7 cellular contexts compared by ENCODE assay signal in genomic region chr1:171805395-171806115, GRCh38. TPM values are rescaled to one million over a fixed set of nuclear protein-coding genes. Genes with fewer than 3 reads are reported as not detected.
DNase-seq lines count a peak whose midpoint lies in the region; ATAC-seq, FAIRE-seq and TF ChIP-seq lines count a peak whose summit lies in the region.

No MANE protein-coding gene starts in this region.

- H3K27ac ChIP-seq in small intestine (ENCODE audit: low read depth in 1 of 2, low read length in 1 of 2): no peak overlapping the region
- H3K27ac ChIP-seq in kidney (ENCODE audit: low read depth in 2 of 2, low read length in 2 of 2): no peak overlapping the region

- in situ Hi-C loops in GM13977 (cut with MboI; ENCODE audit: low pct_unique_long_range_greater_than_20kb, low sequenced_read_pairs, unreplicated experiment): loop anchor here (25.0 kb wide), 1 partner anchor 607 kb away; the partner anchor contains the start of gene C1orf105

- H3K4me3 ChIP-seq in small intestine (ENCODE audit: low read depth in 1 of 2, low read length in 2 of 2): no peak overlapping the region
- peak overlapping the region in 1 of 2 donors; percentile 20 for H3K4me3 ChIP-seq in kidney (ENCODE audit: low read length in 2 of 2)

- FAIRE-seq in small intestine (lab: Jason Lieb, UNC) (no peak), kidney (lab: Jason Lieb, UNC) (no peak)

- H3K9ac ChIP-seq in kidney (ENCODE audit: low read length in 2 of 2): peak overlapping the region in 1 of 2 donors; percentile 31

- no peaks in the 10 kb centered on the region for H3K36me3 ChIP-seq in small intestine (ENCODE audit: control insufficient read depth in 2 of 2, insufficient read depth in 2 of 2, low read length in 2 of 2)
- no peaks in the 10 kb centered on the region for H3K36me3 ChIP-seq in kidney (ENCODE audit: control insufficient read depth in 1 of 2, insufficient read depth in 2 of 2, low read length in 2 of 2)

- H3K27me3 ChIP-seq in small intestine (ENCODE audit: control insufficient read depth in 2 of 2, insufficient read depth in 2 of 2, low read length in 2 of 2): no peaks in the 10 kb centered on the region

- ATAC-seq in GM18907 (IDR thresholded peaks at IDR 0.05; ENCODE audit: unreplicated experiment) (peak; percentile 93), HG02678 (IDR thresholded peaks at IDR 0.05; ENCODE audit: unreplicated experiment) (peak; percentile 87)

- 62 to 69% (median 64%) methylated on average over 9 of the region's 9 CpGs for WGBS in small intestine, 3 donors

- TF ChIP-seq CTCF in kidney (IDR thresholded peaks at IDR 0.05; ENCODE audit: borderline replicate concordance, extremely low read depth, insufficient read depth) (no peak), GM13977 (IDR thresholded peaks at IDR 0.05; ENCODE audit: extremely low read depth, insufficient read depth, missing control alignments) (no peak)

- H3K4me1 ChIP-seq in small intestine (ENCODE audit: control insufficient read depth in 2 of 2, insufficient read depth in 1 of 2, low read depth in 1 of 2, low read length in 1 of 2) (no peaks in the 10 kb centered on the region), kidney (ENCODE audit: control insufficient read depth in 1 of 2, insufficient read depth in 1 of 2, low read depth in 1 of 2, low read length in 2 of 2) (peaks cover 0 to 5% of the 10 kb centered on the region in 2 donors)

- intact Hi-C loops in kidney (cut with DNase I): no loop called here

- DNase-seq in RPMI7951 (ENCODE audit: low read depth): peak; percentile 49
- peak; percentile 43 for DNase-seq in small intestine
- no peak for DNase-seq in kidney
- DNase-seq in NCI-H1417 (lab: John Stamatoyannopoulos, UW): no peak
- DNase-seq in GM13977 (ENCODE audit: low spot score): no peak

- H3K9me3 ChIP-seq in small intestine (ENCODE audit: control insufficient read depth, low read depth) (no peaks in the 10 kb centered on the region), kidney (ENCODE audit: control insufficient read depth in 1 of 2, low read length in 2 of 2) (no peaks in the 10 kb centered on the region)

RNA-seq across cellular contexts. Expression of gene METTL13, which starts 24.1 kb away (rescaled TPM):
- total RNA-seq in RPMI7951 (2014; rRNA removed; shearing (Covaris generic)): 16.7 and 22.0 TPM in 2 replicates
- polyA plus RNA-seq in small intestine: 10 to 100 TPM; 15.7 to 25.0 (median 15.9) TPM
- total RNA-seq in kidney: 29.0 TPM
- 24.5 TPM for polyA plus RNA-seq in kidney (ENCODE audit: insufficient read depth, low read depth, low replicate concordance)

RNA-seq across cellular contexts. Expression of gene DNM3, which starts 35.7 kb away (rescaled TPM):
- total RNA-seq in RPMI7951 (2014; rRNA removed; shearing (Covaris generic)): 1.7 and 4.1 TPM in 2 replicates
- 1 to 10 TPM in 1 of 3 donors, under 1 TPM in 1, not detected in 1; 0.67 to 1.2 TPM for polyA plus RNA-seq in small intestine
- total RNA-seq in kidney: 19.1 TPM
- polyA plus RNA-seq in kidney (ENCODE audit: insufficient read depth, low read depth, low replicate concordance): 5.9 TPM

Comparison
In these comparisons a context has a peak if more than half of its experiments do, and no peak if none do; other contexts are left out.
1. DNase-seq: peak in RPMI7951 (single experiment) and small intestine (single experiment); none in kidney (single experiment), NCI-H1417 (0 of 3) and GM13977 (single experiment).